ENCODE assay signal across 8 cellular contexts in the genomic region with DNA sequence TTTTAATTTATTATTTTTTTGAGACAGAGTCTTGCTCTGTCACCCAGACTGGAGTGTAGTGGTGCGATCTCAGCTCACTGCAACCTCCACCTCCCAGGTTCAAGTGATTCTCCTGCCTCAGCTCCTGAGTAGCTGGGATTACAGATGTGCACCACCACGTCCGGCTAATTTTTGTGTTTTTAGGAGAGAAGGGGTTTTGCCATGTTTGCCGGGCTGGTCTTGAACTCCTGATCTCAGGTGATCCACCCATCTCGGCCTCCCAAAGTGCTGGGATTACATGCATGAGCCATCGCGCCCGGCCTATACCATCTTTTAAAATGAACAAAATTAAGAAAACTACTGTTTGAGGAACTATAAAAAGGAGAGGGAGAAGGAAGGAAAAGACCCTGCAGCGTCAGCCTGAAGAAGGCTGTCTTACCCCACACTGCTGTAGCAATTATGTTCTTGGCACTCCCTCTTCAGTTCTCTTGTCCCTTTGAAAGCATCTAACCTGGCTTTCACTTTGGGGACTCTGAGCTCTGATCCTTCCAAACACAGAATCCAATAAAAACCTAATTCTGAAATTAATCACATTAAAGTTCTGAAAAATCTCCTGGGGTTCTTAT. TPM values are rescaled to one million over a fixed set of nuclear protein-coding genes. Genes with fewer than 3 reads are reported as not detected.
A peak's percentile ranks its signal among the peaks of the same experiment; 100 is the strongest.
DNase-seq lines count a peak whose midpoint lies in the region; TF ChIP-seq lines count a peak whose summit lies in the region.
"Not testable (repeated sequence)": the region's sequence is repeated elsewhere in the genome, so short reads cannot be mapped to it uniquely, and the experiment has no call there.

No MANE protein-coding gene starts in this region.

- H3K4me1 ChIP-seq in ovary (ENCODE audit: insufficient read depth): not testable (repeated sequence)

- not testable (repeated sequence) for TF ChIP-seq POLR2A in ovary (IDR thresholded peaks at IDR 0.05)

- DNase-seq in Kasumi-1 (lab: John Stamatoyannopoulos, UW) (peak; percentile 34 to 53), SIG-M5 treated with dmso at 0.1 percent for 504 hours (lab: John Stamatoyannopoulos, UW; ENCODE audit: unreplicated experiment) (peak; percentile 81), ovary (peak in 1 of 5 donors; percentile 14)
- not testable (repeated sequence) for DNase-seq in activated naive CD4-positive, alpha-beta T cell treated with anti-CD3 and anti-CD28 coated beads for 36 hours; substantia nigra (lab: John Stamatoyannopoulos, UW)

- TF ChIP-seq CTCF in C4-2B (conservative IDR thresholded peaks at IDR 0.05); ovary (IDR thresholded peaks at IDR 0.05): not testable (repeated sequence)

- not testable (repeated sequence) for H3K4me3 ChIP-seq in ovary

- H3K4me3 Mint-ChIP-seq in activated naive CD4-positive, alpha-beta T cell treated with anti-CD3 and anti-CD28 coated beads for 36 hours: not testable (repeated sequence)
- peak overlapping the region; percentile 72 for H3K4me3 Mint-ChIP-seq in dendritic cell treated with granulocyte-macrophage colony-stimulating factor and Interleukin-4, amounts not matched to agents 40 ng/mL and 50 ng/mL, for 4 days

- H3K27me3 ChIP-seq in layer of hippocampus (ENCODE audit: control insufficient read depth, insufficient read depth, low read length); ovary: not testable (repeated sequence)

- TF ChIP-seq EP300 in ovary (IDR thresholded peaks at IDR 0.05): not testable (repeated sequence)

- H3K27ac ChIP-seq in C4-2B (peak overlapping the region; percentile 91), layer of hippocampus (ENCODE audit: low read depth, low read length) (peak overlapping the region; percentile 100), ovary (peak overlapping the region; percentile 18 to 98), substantia nigra (ENCODE audit: low read depth, low read length, poor library complexity, severe bottlenecking) (peak overlapping the region; percentile 100)

- WGBS in ovary, 3 donors: 91 to 93% (median 93%) methylated on average over 9 of the region's 9 CpGs

- H3K4me1 Mint-ChIP-seq in activated naive CD4-positive, alpha-beta T cell treated with anti-CD3 and anti-CD28 coated beads for 36 hours (ENCODE audit: low read depth): peaks cover 52% of the 10 kb centered on the region
- H3K4me1 Mint-ChIP-seq in dendritic cell treated with granulocyte-macrophage colony-stimulating factor and Interleukin-4, amounts not matched to agents 40 ng/mL and 50 ng/mL, for 4 days (ENCODE audit: low read depth): peaks cover 61% of the 10 kb centered on the region

- H3K27me3 Mint-ChIP-seq in activated naive CD4-positive, alpha-beta T cell treated with anti-CD3 and anti-CD28 coated beads for 36 hours (ENCODE audit: low read depth); dendritic cell treated with granulocyte-macrophage colony-stimulating factor and Interleukin-4, amounts not matched to agents 40 ng/mL and 50 ng/mL, for 4 days: not testable (repeated sequence)

- not testable (repeated sequence) for H3K9me3 Mint-ChIP-seq in activated naive CD4-positive, alpha-beta T cell treated with anti-CD3 and anti-CD28 coated beads for 36 hours; dendritic cell treated with granulocyte-macrophage colony-stimulating factor and Interleukin-4, amounts not matched to agents 40 ng/mL and 50 ng/mL, for 4 days

- H3K36me3 ChIP-seq in ovary: not testable (repeated sequence)

- not testable (repeated sequence) for H3K36me3 Mint-ChIP-seq in activated naive CD4-positive, alpha-beta T cell treated with anti-CD3 and anti-CD28 coated beads for 36 hours (ENCODE audit: low read depth)
- H3K36me3 Mint-ChIP-seq in dendritic cell treated with granulocyte-macrophage colony-stimulating factor and Interleukin-4, amounts not matched to agents 40 ng/mL and 50 ng/mL, for 4 days (ENCODE audit: low read depth): peaks cover 24% of the 10 kb centered on the region

- CTCF ChIA-PET in activated naive CD4-positive, alpha-beta T cell treated with anti-CD3 and anti-CD28 coated beads for 36 hours (lab: Charles Lee): interaction anchor here (0.6 to 1.1 kb wide), 2 partner anchors 19 to 215 kb away, joined by 4 to 5 read pairs; no protein-coding TSS in a partner anchor

- H3K27ac Mint-ChIP-seq in activated naive CD4-positive, alpha-beta T cell treated with anti-CD3 and anti-CD28 coated beads for 36 hours: peak overlapping the region; percentile 36
- H3K27ac Mint-ChIP-seq in dendritic cell treated with granulocyte-macrophage colony-stimulating factor and Interleukin-4, amounts not matched to agents 40 ng/mL and 50 ng/mL, for 4 days: peak overlapping the region; percentile 96

- not testable (repeated sequence) for H3K9me3 ChIP-seq in ovary

- intact Hi-C loops in activated naive CD4-positive, alpha-beta T cell treated with anti-CD3 and anti-CD28 coated beads for 36 hours (cut with micrococcal nuclease): loop anchor here (2.0 to 10.0 kb wide), 3 partner anchors 27 to 1151 kb away; a partner anchor contains a TSS
- intact Hi-C loops in dendritic cell treated with granulocyte-macrophage colony-stimulating factor and Interleukin-4, amounts not matched to agents 40 ng/mL and 50 ng/mL, for 4 days (cut with micrococcal nuclease): loop anchor here (5.0 kb wide), 1 partner anchor 156 kb away; a partner anchor contains a TSS
- intact Hi-C loops in ovary (cut with DNase I): not testable (repeated sequence)

RNA-seq across cellular contexts. Expression of a gene that starts 3.8 kb away (rescaled TPM):
- total RNA-seq in activated naive CD4-positive, alpha-beta T cell treated with anti-CD3 and anti-CD28 coated beads for 36 hours: 10 to 100 TPM; 47.8 to 50.1 TPM
- total RNA-seq in ovary: 100 to 1,000 TPM; 119 to 506 (median 196) TPM
- 10 to 100 TPM; 41.9 to 66.0 TPM for polyA plus RNA-seq in ovary

RNA-seq across cellular contexts. Expression of a gene that starts 8.4 kb away (rescaled TPM):
- total RNA-seq in activated naive CD4-positive, alpha-beta T cell treated with anti-CD3 and anti-CD28 coated beads for 36 hours: 10 to 100 TPM; 19.8 to 23.1 TPM
- total RNA-seq in ovary: 100 to 1,000 TPM in 5 of 7 donors, 10 to 100 TPM in 2; 51.5 to 340 (median 140) TPM
- polyA plus RNA-seq in ovary: 10 to 100 TPM; 44.6 to 83.1 TPM

RNA-seq across cellular contexts. Expression of a gene that starts 8.6 kb away (rescaled TPM):
- under 1 TPM; 0.86 to 0.95 TPM for total RNA-seq in activated naive CD4-positive, alpha-beta T cell treated with anti-CD3 and anti-CD28 coated beads for 36 hours
- 1 to 10 TPM; 1.3 to 6.1 (median 3.9) TPM for total RNA-seq in ovary
- 1 to 10 TPM; 3.2 to 6.1 TPM for polyA plus RNA-seq in ovary

RNA-seq across cellular contexts. Expression of a gene that starts 16.9 kb away (rescaled TPM):
- total RNA-seq in activated naive CD4-positive, alpha-beta T cell treated with anti-CD3 and anti-CD28 coated beads for 36 hours: 100 to 1,000 TPM; 172 to 174 TPM
- total RNA-seq in ovary: 10 to 100 TPM; 35.9 to 58.3 (median 47.5) TPM
- 10 to 100 TPM; 51.2 to 90.7 TPM for polyA plus RNA-seq in ovary

RNA-seq across cellular contexts. Expression of a gene that starts 28.1 kb away (rescaled TPM):
- 100 to 1,000 TPM; 157 to 161 TPM for total RNA-seq in activated naive CD4-positive, alpha-beta T cell treated with anti-CD3 and anti-CD28 coated beads for 36 hours
- total RNA-seq in ovary: 10 to 100 TPM; 16.0 to 73.6 (median 44.1) TPM
- 10 to 100 TPM; 21.1 to 29.8 TPM for polyA plus RNA-seq in ovary
